9 cellular contexts compared by ENCODE assay signal in the genomic region with DNA sequence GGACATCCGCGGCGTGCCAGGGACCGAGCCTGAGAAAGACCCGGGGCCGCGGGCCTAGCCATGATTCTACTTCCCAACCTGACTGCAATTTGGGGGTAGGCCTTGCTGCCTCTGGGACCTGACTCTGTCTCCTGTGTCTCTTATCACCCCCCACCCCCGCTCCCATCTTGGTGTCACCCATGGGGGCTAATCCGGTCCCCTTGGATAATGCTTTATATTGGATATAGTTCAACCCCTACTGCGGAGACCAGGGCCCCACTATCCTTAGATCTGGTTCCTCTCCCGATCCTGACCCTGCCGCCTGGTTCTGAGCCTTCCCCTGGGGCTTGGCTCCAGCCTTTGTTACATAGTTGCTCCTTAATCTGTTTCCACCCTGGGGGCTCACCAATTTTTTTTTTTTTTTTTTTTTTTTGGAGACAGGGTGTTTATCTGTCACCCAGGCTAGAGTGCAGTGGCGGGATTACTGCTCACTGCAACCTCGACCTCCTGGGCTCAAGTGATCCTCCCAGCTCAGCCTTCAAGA. TPM values are rescaled to one million over a fixed set of nuclear protein-coding genes. Genes with fewer than 3 reads are reported as not detected.
DNase-seq lines count a peak whose midpoint lies in the region; ATAC-seq and TF ChIP-seq lines count a peak whose summit lies in the region.
"Had no signal": no experiment of that assay in that cellular context is flagged by ENCODE, and none has a peak within 500 bp of the region (broad histone marks: within the 10 kb centered on the region; RNA-seq: fewer than 3 reads in every experiment).

No MANE protein-coding gene starts in this region.

- H3K9me3 Mint-ChIP-seq in Caco-2 (ENCODE audit: unreplicated experiment), result no peaks in the 10 kb centered on the region

- H3K27me3 Mint-ChIP-seq in Caco-2 (ENCODE audit: insufficient read depth, unreplicated experiment), result no peaks in the 10 kb centered on the region

- CTCF ChIA-PET in Caco-2 (lab: Charles Lee), result interaction anchor here (0.7 to 2.2 kb wide), 4 partner anchors 13 to 33 kb away, joined by 4 to 12 read pairs (median 7); no protein-coding TSS in a partner anchor

- TF ChIP-seq POLR2A in Peyer's patch (IDR thresholded peaks at IDR 0.05), result no peak
- TF ChIP-seq POLR2A in esophagus muscularis mucosa (IDR thresholded peaks at IDR 0.05; ENCODE audit: low read depth), result no peak

- H3K36me3 Mint-ChIP-seq in Caco-2 (ENCODE audit: insufficient read depth, unreplicated experiment), result peaks cover 28% of the 10 kb centered on the region

- H3K36me3 ChIP-seq in Caco-2 (ENCODE audit: control insufficient read depth, insufficient read depth, low read length) (no peaks in the 10 kb centered on the region), Peyer's patch (peaks cover 0 to 5% (median 0%) of the 10 kb centered on the region in 3 donors), esophagus muscularis mucosa (peaks cover 0 to 17% (median 4%) of the 10 kb centered on the region in 4 donors), parathyroid adenoma (ENCODE audit: control insufficient read depth, insufficient read depth, low read length) (no peaks in the 10 kb centered on the region)

- H3K27me3 ChIP-seq in Caco-2 (replicated peaks; ENCODE audit: control insufficient read depth, insufficient read depth, low read length) (no peaks in the 10 kb centered on the region), Peyer's patch (no peaks in the 10 kb centered on the region), esophagus muscularis mucosa (no peaks in the 10 kb centered on the region), parathyroid adenoma (ENCODE audit: control insufficient read depth, insufficient read depth, low read length) (no peaks in the 10 kb centered on the region)

- no peak overlapping the region for H2AFZ ChIP-seq in parathyroid adenoma

- DNase-seq in Caco-2 (no peak), Peyer's patch (no peak), esophagus muscularis mucosa (ENCODE audit: extremely low spot score) (no peak), epidermal melanocyte (ENCODE audit: insufficient read length, low spot score) (no peak), SW480 (ENCODE audit: low spot score) (no peak)
- DNase-seq: NCI-H774 had no signal

- ATAC-seq in HG02973 (IDR thresholded peaks at IDR 0.05; ENCODE audit: unreplicated experiment) (no peak), GM19395 (IDR thresholded peaks at IDR 0.05; ENCODE audit: unreplicated experiment) (no peak)

- WGBS in esophagus muscularis mucosa, result 70% methylated on average over 7 of the region's 14 CpGs

- H3K4me3 ChIP-seq in Caco-2 (ENCODE audit: low read depth, low read length) (peak overlapping the region; percentile 77), Peyer's patch (peak overlapping the region; percentile 62 to 94 (median 88)), esophagus muscularis mucosa (peak overlapping the region; percentile 70 to 79 (median 74)), parathyroid adenoma (ENCODE audit: low read depth, low read length) (no peak overlapping the region)

- POLR2A ChIA-PET in Caco-2 (lab: Charles Lee), result interaction anchor here (0.7 to 2.1 kb wide), 3 partner anchors 88 to 225 kb away, joined by 3 to 19 read pairs (median 3); a partner anchor contains a TSS

- peak overlapping the region; percentile 85 for H3K4me3 Mint-ChIP-seq in Caco-2 (ENCODE audit: unreplicated experiment)

- peaks cover 5% of the 10 kb centered on the region for H3K79me2 ChIP-seq in parathyroid adenoma

- BruUV-seq in Caco-2 (replicated peaks; lab: Mats Ljungman, UMichigan), result no TSS peak

- H3K4me1 ChIP-seq in Caco-2 (no peaks in the 10 kb centered on the region), Peyer's patch (peaks cover 0 to 33% (median 23%) of the 10 kb centered on the region in 4 donors), esophagus muscularis mucosa (peaks cover 27 to 47% (median 40%) of the 10 kb centered on the region in 4 donors), parathyroid adenoma (peaks cover 4% of the 10 kb centered on the region)

- intact Hi-C loops in Caco-2 (cut with micrococcal nuclease; ENCODE audit: unreplicated experiment) (loop anchor here (2.0 to 5.0 kb wide), 3 partner anchors 19 to 227 kb away; a partner anchor contains a TSS), esophagus muscularis mucosa (cut with DNase I) (loop anchor here (5.0 kb wide), 1 partner anchor 88 kb away; a partner anchor contains a TSS)

- no peak for TF ChIP-seq EP300 in esophagus muscularis mucosa (IDR thresholded peaks at IDR 0.05)

- H3K27ac ChIP-seq in Peyer's patch (peak overlapping the region; percentile 84 to 94 (median 89)), esophagus muscularis mucosa (replicated peaks in 1 of 4) (peak overlapping the region; percentile 86 to 92 (median 90)), parathyroid adenoma (no peak overlapping the region)

- H3K4me2 ChIP-seq in parathyroid adenoma (ENCODE audit: low read length), result peak overlapping the region; percentile 71

- H3K4me1 Mint-ChIP-seq in Caco-2 (ENCODE audit: low read depth, unreplicated experiment), result peaks cover 15% of the 10 kb centered on the region

- TF ChIP-seq CTCF in Caco-2 (IDR thresholded peaks at IDR 0.05; ENCODE audit: insufficient read depth in 1 of 2, low read depth in 1 of 2, low read length in 1 of 2, severe bottlenecking in 1 of 2, unreplicated experiment in 1 of 2) (no peak), Peyer's patch (IDR thresholded peaks at IDR 0.05) (no peak), esophagus muscularis mucosa (IDR thresholded peaks at IDR 0.05) (no peak), parathyroid adenoma (IDR thresholded peaks at IDR 0.05) (no peak)

- no peaks in the 10 kb centered on the region for H3K9me3 ChIP-seq in Caco-2
- no peaks in the 10 kb centered on the region for H3K9me3 ChIP-seq in Peyer's patch
- H3K9me3 ChIP-seq in esophagus muscularis mucosa, result no peaks in the 10 kb centered on the region
- H3K9me3 ChIP-seq in parathyroid adenoma (ENCODE audit: control insufficient read depth, low read length), result no peaks in the 10 kb centered on the region

- no peak overlapping the region for H3K9ac ChIP-seq in parathyroid adenoma

- H3K27ac Mint-ChIP-seq in Caco-2 (ENCODE audit: unreplicated experiment), result peak overlapping the region; percentile 81

RNA-seq across cellular contexts. Expression of a gene that starts 1.3 kb away (rescaled TPM):
- total RNA-seq in Caco-2 (2022) (20.1 and 20.4 TPM in 2 replicates), Peyer's patch (10 to 100 TPM in 2 of 4 donors, 1 to 10 TPM in 2; 6.6 to 18.0 (median 10.3) TPM), esophagus muscularis mucosa (10 to 100 TPM in 3 of 4 donors, 1 to 10 TPM in 1; 5.4 to 21.9 (median 16.1) TPM)

RNA-seq across cellular contexts. Expression of a gene that starts 1.9 kb away (rescaled TPM):
- 50.5 and 53.2 TPM in 2 replicates for total RNA-seq in Caco-2 (2022)
- 10 to 100 TPM; 11.4 to 58.6 (median 21.6) TPM for total RNA-seq in Peyer's patch
- 10 to 100 TPM; 18.3 to 27.0 (median 19.4) TPM for total RNA-seq in esophagus muscularis mucosa

RNA-seq across cellular contexts. Expression of a gene that starts 19.1 kb away (rescaled TPM):
- total RNA-seq in Caco-2 (2022), result 2.4 and 2.9 TPM in 2 replicates
- under 1 TPM in 2 of 4 donors, not detected in 2; 0.35 to 0.40 TPM for total RNA-seq in Peyer's patch
- total RNA-seq in esophagus muscularis mucosa, result under 1 TPM in 1 of 4 donors, not detected in 3; 0.26 TPM
